In the genomic region with DNA sequence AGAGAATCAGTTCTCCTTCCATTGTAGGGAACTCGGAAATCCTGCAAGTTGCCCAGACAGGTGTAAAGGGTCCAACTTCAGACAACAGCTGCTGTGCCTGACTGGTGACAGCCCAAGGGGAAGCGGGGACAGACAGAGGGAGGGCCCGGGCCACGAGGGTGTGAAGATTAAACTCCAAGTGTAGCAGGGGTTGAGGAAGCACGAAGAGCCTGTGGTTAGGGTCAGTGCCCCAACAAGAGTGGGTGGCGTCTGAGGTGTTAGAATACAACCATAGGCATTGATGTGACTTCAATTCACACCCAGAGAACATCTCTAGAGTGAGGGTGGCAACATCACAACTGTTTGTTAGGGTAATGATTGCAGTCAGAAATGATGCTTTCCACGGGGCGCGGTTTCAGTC, we compare ENCODE assay signal across 22 cellular contexts. TPM values are rescaled to one million over a fixed set of nuclear protein-coding genes. Genes with fewer than 3 reads are reported as not detected.
DNase-seq lines count a peak whose midpoint lies in the region; ATAC-seq and TF ChIP-seq lines count a peak whose summit lies in the region.
"Had no signal": no experiment of that assay in that cellular context is flagged by ENCODE, and none has a peak within 500 bp of the region (broad histone marks: within the 10 kb centered on the region; RNA-seq: fewer than 3 reads in every experiment).

No MANE protein-coding gene starts in this region.

- peak; percentile 81 for ATAC-seq in central memory CD8-positive, alpha-beta T cell (replicated peaks; ENCODE audit: extremely low read depth, poor library complexity, severe bottlenecking)
- ATAC-seq: HCT116, HepG2 had no signal

- H3F3A ChIP-seq in neural progenitor cell (ENCODE audit: low read depth), result peaks cover 4% of the 10 kb centered on the region

- peak overlapping the region; percentile 61 for H3K27ac Mint-ChIP-seq in central memory CD8-positive, alpha-beta T cell (ENCODE audit: low read depth)
- H3K27ac Mint-ChIP-seq in neural progenitor cell (no peak overlapping the region), HFFc6 (no peak overlapping the region)

- TF ChIP-seq CTCF in neural progenitor cell (IDR thresholded peaks at IDR 0.05), result no peak
- TF ChIP-seq CTCF in tibial artery (IDR thresholded peaks at IDR 0.05), result no peak
- no peak for TF ChIP-seq CTCF in HFFc6 (IDR thresholded peaks at IDR 0.05)
- no peak for TF ChIP-seq CTCF in uterus (IDR thresholded peaks at IDR 0.05)

- H3K4me1 Mint-ChIP-seq in central memory CD8-positive, alpha-beta T cell, result peaks cover 10% of the 10 kb centered on the region
- H3K4me1 Mint-ChIP-seq in neural progenitor cell, result peaks cover 43% of the 10 kb centered on the region
- peaks cover 13% of the 10 kb centered on the region for H3K4me1 Mint-ChIP-seq in HFFc6 (ENCODE audit: low read depth)

- H3K9me3 Mint-ChIP-seq in central memory CD8-positive, alpha-beta T cell, result no peaks in the 10 kb centered on the region
- H3K9me3 Mint-ChIP-seq in neural progenitor cell (no peaks in the 10 kb centered on the region), HFFc6 (no peaks in the 10 kb centered on the region; the same call in 1 of the 2 replicates)

- H3K27me3 ChIP-seq in layer of hippocampus (ENCODE audit: control insufficient read depth, insufficient read depth, low read length) (no peaks in the 10 kb centered on the region), neural progenitor cell (peaks cover 8% of the 10 kb centered on the region), tibial artery (no peaks in the 10 kb centered on the region), uterus (no peaks in the 10 kb centered on the region)

- H3K79me2 ChIP-seq in neural progenitor cell (ENCODE audit: low read depth), result no peaks in the 10 kb centered on the region

- H3K4me1 ChIP-seq in neural progenitor cell (peaks cover 29% of the 10 kb centered on the region), tibial artery (peaks cover 0 to 22% (median 16%) of the 10 kb centered on the region in 4 donors), uterus (peaks cover 0 to 5% of the 10 kb centered on the region in 2 donors)

- peak overlapping the region; percentile 31 for H3K4me3 Mint-ChIP-seq in central memory CD8-positive, alpha-beta T cell
- H3K4me3 Mint-ChIP-seq in neural progenitor cell (peak overlapping the region; percentile 67), HFFc6 (no peak overlapping the region)

- TF ChIP-seq POLR2A in uterus (IDR thresholded peaks at IDR 0.05), result no peak

- H3K9me3 ChIP-seq in neural progenitor cell (ENCODE audit: low read depth), result no peaks in the 10 kb centered on the region
- no peaks in the 10 kb centered on the region for H3K9me3 ChIP-seq in tibial artery
- no peaks in the 10 kb centered on the region for H3K9me3 ChIP-seq in uterus

- H3K4me3 ChIP-seq in neural progenitor cell (no peak overlapping the region), tibial artery (no peak overlapping the region), uterus (no peak overlapping the region)
- H3K4me3 ChIP-seq: GM23248, SK-N-MC had no signal

- no peaks in the 10 kb centered on the region for H3K36me3 Mint-ChIP-seq in central memory CD8-positive, alpha-beta T cell (ENCODE audit: insufficient read depth)
- H3K36me3 Mint-ChIP-seq in neural progenitor cell (peaks cover 35% of the 10 kb centered on the region), HFFc6 (ENCODE audit: low read depth) (no peaks in the 10 kb centered on the region)

- H3K27me3 Mint-ChIP-seq in central memory CD8-positive, alpha-beta T cell, result peaks cover 25% of the 10 kb centered on the region
- H3K27me3 Mint-ChIP-seq in neural progenitor cell (ENCODE audit: insufficient read depth, low read depth), result no peaks in the 10 kb centered on the region
- H3K27me3 Mint-ChIP-seq in HFFc6 (ENCODE audit: insufficient read depth), result peaks cover 11% of the 10 kb centered on the region

- H3K36me3 ChIP-seq in neural progenitor cell (no peaks in the 10 kb centered on the region), tibial artery (no peaks in the 10 kb centered on the region), uterus (no peaks in the 10 kb centered on the region)

- no peak overlapping the region for H3K9ac ChIP-seq in neural progenitor cell
- H3K9ac ChIP-seq: GM23248 had no signal

- no peaks in the 10 kb centered on the region for H4K20me1 ChIP-seq in neural progenitor cell (ENCODE audit: low read depth)

- H3K4me2 ChIP-seq in neural progenitor cell, result no peak overlapping the region

- DNase-seq in central memory CD8-positive, alpha-beta T cell (ENCODE audit: low spot score in 2 of 2), result peak in 1 of 2 donors; percentile 30
- DNase-seq in neural progenitor cell (ENCODE audit: low spot score) (no peak), tibial artery (no peak), glomerular visceral epithelial cell (ENCODE audit: extremely low spot score) (no peak), HFFc6 (no peak), uterus (no peak)
- DNase-seq: ACHN, C1 segment of cervical spinal cord, DMS79 treated with DMSO at 0.1 percent for 48 hours, GM23248, KBM-7, NCI-H1417, NCI-H187, NCI-H226, NCI-H524, NCI-H82, SHP77 had no signal

- intact Hi-C loops in tibial artery (cut with DNase I; ENCODE audit: low total_unique reads), result no loop called here
- intact Hi-C loops in uterus (cut with DNase I; ENCODE audit: low total_unique reads), result no loop called here

- H3K27ac ChIP-seq in layer of hippocampus (ENCODE audit: low read depth, low read length) (peak overlapping the region; percentile 68), neural progenitor cell (no peak overlapping the region), tibial artery (no peak overlapping the region), uterus (no peak overlapping the region)
- H3K27ac ChIP-seq: GM23248, SK-N-MC had no signal

- H2AFZ ChIP-seq in neural progenitor cell (replicated peaks), result no peak overlapping the region
- H2AFZ ChIP-seq: GM23248 had no signal

RNA-seq across cellular contexts. Expression of a gene that starts 39.1 kb away (rescaled TPM):
- not detected in 2 replicates for total RNA-seq in neural progenitor cell (ENCODE audit: low replicate concordance)
- total RNA-seq in HFFc6 (2021; fragmentation: NEBNext Ultra II Directional; extraction: Animal tissue kit (Norgen Biotek cat#: 25700)), result not detected
- 10 to 100 TPM in 2 of 4 donors, 1 to 10 TPM in 2; 1.3 to 19.4 (median 12.1) TPM for total RNA-seq in uterus
- total RNA-seq: GM23248, HepG2 had no signal

RNA-seq across cellular contexts. Expression of a gene that starts 42.7 kb away (rescaled TPM):
- total RNA-seq in neural progenitor cell (ENCODE audit: low replicate concordance) (1.5 and 1.9 TPM in 2 replicates), uterus (1 to 10 TPM in 1 of 4 donors, under 1 TPM in 1, not detected in 2; 0.88 to 1.5 TPM)
- under 1 TPM in 5 of 6 experiments, not detected in 1; 0.07 to 0.66 (median 0.43) TPM for total RNA-seq in HFFc6 (2021; fragmentation: NEBNext Ultra II Directional; extraction: Animal tissue kit (Norgen Biotek cat#: 25700))

RNA-seq across cellular contexts. Expression of a gene that starts 43.3 kb away (rescaled TPM):
- total RNA-seq in neural progenitor cell (ENCODE audit: low replicate concordance), result not detected in 2 replicates
- not detected for total RNA-seq in HFFc6 (2021; fragmentation: NEBNext Ultra II Directional; extraction: Animal tissue kit (Norgen Biotek cat#: 25700))
- total RNA-seq in uterus, result under 1 TPM in 1 of 4 donors, not detected in 3; 0.62 TPM
- total RNA-seq: GM23248, HepG2, RPMI7951 had no signal
